Comparison of ENCODE assay signal across 7 cellular contexts in genomic region chr5:50751064-50751657, GRCh38.
DNase-seq lines count a peak whose midpoint lies in the region; ATAC-seq and TF ChIP-seq lines count a peak whose summit lies in the region.

No MANE protein-coding gene starts in this region.

- intact Hi-C loops in heart left ventricle (cut with DNase I): loop anchor here in 2 of 10 donors (5.0 to 10.0 kb wide), 3 partner anchors 84 to 239 kb away; partner anchors contain the start of gene PARP8 (in 1 of the 2)

- ATAC-seq in GM19035 (IDR thresholded peaks at IDR 0.05; ENCODE audit: unreplicated experiment): peak; percentile 91
- ATAC-seq in HG03103 (IDR thresholded peaks at IDR 0.05; ENCODE audit: low read depth, unreplicated experiment): peak; percentile 90
- ATAC-seq in activated T-cell treated with anti-CD3 and anti-CD28 coated beads, Interleukin-2, amount 50 U/mL, for 72 hours (replicated peaks in 1 of 2): peak; percentile 81 to 89
- ATAC-seq in heart left ventricle: peak in 3 of 4 donors; percentile 65 to 75 (median 68)

- no peak overlapping the region for H3K9ac ChIP-seq in smooth muscle cell (ENCODE audit: low read depth)

- H3K79me2 ChIP-seq in smooth muscle cell (ENCODE audit: low read depth): peaks cover 43% of the 10 kb centered on the region

- DNase-seq in DMS79 treated with DMSO at 0.1 percent for 48 hours (lab: John Stamatoyannopoulos, UW) (peak; percentile 5), NCI-H524 treated with DMSO at 0.1 percent for 48 hours (lab: John Stamatoyannopoulos, UW) (peak; percentile 26), heart left ventricle (peak in 2 of 5 donors; percentile 18 to 22), smooth muscle cell (lab: John Stamatoyannopoulos, UW; ENCODE audit: unreplicated experiment) (no peak)
- DNase-seq in activated T-cell treated with anti-CD3 and anti-CD28 coated beads, Interleukin-2, amount 50 U/mL, for 72 hours: peak; percentile 29 to 37

- H4K20me1 ChIP-seq in smooth muscle cell (ENCODE audit: low read depth): peaks cover 10% of the 10 kb centered on the region

- 73 to 76% (median 73%) methylated on average over 5 of the region's 5 CpGs for WGBS in heart left ventricle, 4 donors
- WGBS in smooth muscle cell (ENCODE audit: low lambda C conversion rate): 75% methylated on average over 5 of the region's 5 CpGs

- peak overlapping the region; percentile 24 to 61 for H3K4me3 Mint-ChIP-seq in activated T-cell treated with anti-CD3 and anti-CD28 coated beads, Interleukin-2, amount 50 U/mL, for 72 hours

- no peaks in the 10 kb centered on the region for H3K27me3 ChIP-seq in heart left ventricle
- H3K27me3 ChIP-seq in smooth muscle cell (ENCODE audit: low read depth): no peaks in the 10 kb centered on the region

- peaks cover 8 to 9% of the 10 kb centered on the region in 2 donors for H3K36me3 Mint-ChIP-seq in activated T-cell treated with anti-CD3 and anti-CD28 coated beads, Interleukin-2, amount 50 U/mL, for 72 hours (ENCODE audit: insufficient read depth in 2 of 2)

- no peak overlapping the region for H3K4me3 ChIP-seq in heart left ventricle
- no peak overlapping the region for H3K4me3 ChIP-seq in smooth muscle cell

- H3K9me3 ChIP-seq in heart left ventricle: peaks cover 0 to 7% (median 0%) of the 10 kb centered on the region in 12 donors
- H3K9me3 ChIP-seq in smooth muscle cell (replicated peaks; ENCODE audit: low read depth): no peaks in the 10 kb centered on the region

- H3K27ac Mint-ChIP-seq in activated T-cell treated with anti-CD3 and anti-CD28 coated beads, Interleukin-2, amount 50 U/mL, for 72 hours: peak overlapping the region; percentile 79

- H3K4me1 ChIP-seq in heart left ventricle: peaks cover 0 to 21% (median 0%) of the 10 kb centered on the region in 12 donors
- H3K4me1 ChIP-seq in smooth muscle cell (ENCODE audit: low read depth): no peaks in the 10 kb centered on the region

- H3K36me3 ChIP-seq in heart left ventricle (no peaks in the 10 kb centered on the region), smooth muscle cell (ENCODE audit: low read depth) (no peaks in the 10 kb centered on the region)

- peaks cover 0 to 2% of the 10 kb centered on the region in 2 donors for H3K9me3 Mint-ChIP-seq in activated T-cell treated with anti-CD3 and anti-CD28 coated beads, Interleukin-2, amount 50 U/mL, for 72 hours

- TF ChIP-seq POLR2A in heart left ventricle (IDR thresholded peaks at IDR 0.05): no peak

- no peaks in the 10 kb centered on the region for H3F3A ChIP-seq in smooth muscle cell (ENCODE audit: low read depth)

- H3K27me3 Mint-ChIP-seq in activated T-cell treated with anti-CD3 and anti-CD28 coated beads, Interleukin-2, amount 50 U/mL, for 72 hours (ENCODE audit: low read depth): no peaks in the 10 kb centered on the region

- peak; percentile 67 to 87 (median 80) for TF ChIP-seq CTCF in heart left ventricle (IDR thresholded peaks at IDR 0.05)
- peak; percentile 76 for TF ChIP-seq CTCF in smooth muscle cell (IDR thresholded peaks at IDR 0.05; ENCODE audit: borderline replicate concordance, insufficient read depth, poor library complexity, severe bottlenecking)

- H3K27ac ChIP-seq in heart left ventricle: no peak overlapping the region
- no peak overlapping the region for H3K27ac ChIP-seq in smooth muscle cell (ENCODE audit: low read depth)

- H3K4me2 ChIP-seq in smooth muscle cell: no peak overlapping the region

- peaks cover 47% of the 10 kb centered on the region for H3K4me1 Mint-ChIP-seq in activated T-cell treated with anti-CD3 and anti-CD28 coated beads, Interleukin-2, amount 50 U/mL, for 72 hours (ENCODE audit: low read depth)

- H2AFZ ChIP-seq in smooth muscle cell (ENCODE audit: low read depth): no peak overlapping the region
